ENCODE assay signal across 8 cellular contexts in the genomic region with DNA sequence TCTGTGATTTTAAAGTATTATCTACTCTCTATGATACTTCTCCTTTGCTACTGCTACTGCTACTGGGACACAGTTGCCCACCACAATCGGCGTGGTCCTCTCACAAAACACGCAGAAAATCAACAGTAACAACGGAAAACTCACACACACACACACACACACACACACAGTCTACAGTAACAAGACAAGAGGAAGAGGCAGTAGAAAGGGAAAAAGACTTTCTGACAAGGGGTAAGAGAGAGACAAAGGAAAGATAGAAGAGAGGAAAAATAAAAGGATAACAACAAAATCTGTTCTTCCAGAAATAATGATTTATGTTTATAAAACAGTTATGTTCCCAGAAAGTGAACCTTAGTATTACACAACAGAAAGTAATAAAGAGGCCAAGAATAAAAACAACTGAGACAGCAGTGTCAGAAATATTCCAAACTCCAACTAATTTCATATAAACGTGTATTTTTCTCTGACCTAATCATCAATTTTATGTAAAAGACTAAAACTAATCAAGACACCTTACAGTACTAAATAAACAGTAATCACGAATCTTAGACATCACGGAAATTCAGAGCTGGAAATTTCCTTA. TPM values are rescaled to one million over a fixed set of nuclear protein-coding genes. Genes with fewer than 3 reads are reported as not detected.
DNase-seq lines count a peak whose midpoint lies in the region; ATAC-seq and TF ChIP-seq lines count a peak whose summit lies in the region.

No MANE protein-coding gene starts in this region.

- peaks cover 16% of the 10 kb centered on the region for H3K4me1 Mint-ChIP-seq in glutamatergic neuron (ENCODE audit: low read depth, unreplicated experiment)
- peaks cover 42% of the 10 kb centered on the region for H3K4me1 Mint-ChIP-seq in stimulated activated memory B cell treated with anti-CD40 and anti-IgM and Interleukin-4, amounts not matched to agents 10 μg/mL and 1 μg/mL and 100 μg/mL, for 72 hours

- peak; percentile 11 for DNase-seq in NCI-H748 (lab: John Stamatoyannopoulos, UW; ENCODE audit: unreplicated experiment)
- DNase-seq in NCI-H748 treated with DMSO at 0.1 percent for 48 hours (lab: John Stamatoyannopoulos, UW): no peak
- no peak for DNase-seq in glutamatergic neuron
- no peak for DNase-seq in NCI-H345 (lab: John Stamatoyannopoulos, UW)
- DNase-seq in SKM-1 (lab: John Stamatoyannopoulos, UW; ENCODE audit: unreplicated experiment): no peak
- no peak for DNase-seq in activated CD8-positive, alpha-beta memory T cell treated with anti-CD3 and anti-CD28 coated beads, Interleukin-2, amount 50 U/mL, for 4 hours

- H3K36me3 Mint-ChIP-seq in glutamatergic neuron (ENCODE audit: unreplicated experiment): no peaks in the 10 kb centered on the region
- H3K36me3 Mint-ChIP-seq in stimulated activated memory B cell treated with anti-CD40 and anti-IgM and Interleukin-4, amounts not matched to agents 10 μg/mL and 1 μg/mL and 100 μg/mL, for 72 hours: no peaks in the 10 kb centered on the region

- peak overlapping the region; percentile 79 for H3K27ac Mint-ChIP-seq in glutamatergic neuron (ENCODE audit: unreplicated experiment)
- H3K27ac Mint-ChIP-seq in stimulated activated memory B cell treated with anti-CD40 and anti-IgM and Interleukin-4, amounts not matched to agents 10 μg/mL and 1 μg/mL and 100 μg/mL, for 72 hours: peak overlapping the region; percentile 22

- TF ChIP-seq CTCF in WI38 (IDR thresholded peaks at IDR 0.05; ENCODE audit: low read depth, low read length) (no peak), glutamatergic neuron (IDR thresholded peaks at IDR 0.05; ENCODE audit: partially characterized antibody, unreplicated experiment) (no peak)

- peaks cover 2% of the 10 kb centered on the region for H3K27me3 Mint-ChIP-seq in glutamatergic neuron (ENCODE audit: unreplicated experiment)
- no peaks in the 10 kb centered on the region for H3K27me3 Mint-ChIP-seq in stimulated activated memory B cell treated with anti-CD40 and anti-IgM and Interleukin-4, amounts not matched to agents 10 μg/mL and 1 μg/mL and 100 μg/mL, for 72 hours

- peak overlapping the region; percentile 97 for H3K4me3 Mint-ChIP-seq in glutamatergic neuron (ENCODE audit: unreplicated experiment)
- H3K4me3 Mint-ChIP-seq in stimulated activated memory B cell treated with anti-CD40 and anti-IgM and Interleukin-4, amounts not matched to agents 10 μg/mL and 1 μg/mL and 100 μg/mL, for 72 hours: peak overlapping the region; percentile 89

- peaks cover 4% of the 10 kb centered on the region for H3K9me3 Mint-ChIP-seq in glutamatergic neuron (ENCODE audit: unreplicated experiment)
- H3K9me3 Mint-ChIP-seq in stimulated activated memory B cell treated with anti-CD40 and anti-IgM and Interleukin-4, amounts not matched to agents 10 μg/mL and 1 μg/mL and 100 μg/mL, for 72 hours: no peaks in the 10 kb centered on the region

- H3K4me3 ChIP-seq in WI38 (ENCODE audit: low read depth, low read length): peak overlapping the region; percentile 92

- ATAC-seq in stimulated activated memory B cell treated with anti-CD40 and anti-IgM and Interleukin-4, amounts not matched to agents 10 μg/mL and 1 μg/mL and 100 μg/mL, for 72 hours: no peak

RNA-seq across cellular contexts. Expression of a gene that starts 2.9 kb away (rescaled TPM):
- total RNA-seq in glutamatergic neuron (ENCODE audit: unreplicated experiment): 50.2 TPM
